Comparison of ENCODE assay signal across 8 cellular contexts in genomic region chr17:19977360-19978205, GRCh38. TPM values are rescaled to one million over a fixed set of nuclear protein-coding genes. Genes with fewer than 3 reads are reported as not detected.
DNase-seq lines count a peak whose midpoint lies in the region; ATAC-seq lines count a peak whose summit lies in the region.

Gene AKAP10, minus strand, starts transcription at chr17:19977828. Its CDS starts 149 bp downstream, at chr17:19977679.

- H3K36me3 ChIP-seq in muscle layer of duodenum (ENCODE audit: control insufficient read depth in 1 of 2, insufficient read depth in 2 of 2, low read length in 2 of 2), result no peaks in the 10 kb centered on the region

- no peaks in the 10 kb centered on the region for H3K27me3 ChIP-seq in muscle layer of duodenum (ENCODE audit: low read depth, low read length)

- peak within 1 kb of the TSS; percentile 97 for H3K27ac ChIP-seq in muscle layer of duodenum (ENCODE audit: low read length)

- H3K9me3 ChIP-seq in muscle layer of duodenum (ENCODE audit: control insufficient read depth in 1 of 2, low read length in 2 of 2), result no peaks in the 10 kb centered on the region

- peak; percentile 28 for DNase-seq in DMS114 treated with DMSO at 0.1 percent for 48 hours (lab: John Stamatoyannopoulos, UW; ENCODE audit: unreplicated experiment)
- DNase-seq in HuH-7.5 (ENCODE audit: low spot score), result peak; percentile 72
- DNase-seq in OCI-M1 (lab: John Stamatoyannopoulos, UW), result peak; percentile 92
- peak; percentile 94 for DNase-seq in activated T-cell treated with anti-CD3 and anti-CD28 coated beads, Interleukin-2, amount 50 U/mL, for 1 hour
- DNase-seq in stimulated activated CD8-positive, alpha-beta memory T cell treated with anti-CD3 and anti-CD28 coated beads, Interleukin-7, amount 100 ng/mL, for 4 hours (ENCODE audit: low read depth in 2 of 2), result peak; percentile 88 to 93

- ATAC-seq in GM21526 (IDR thresholded peaks at IDR 0.05; ENCODE audit: low FRiP score, unreplicated experiment) (peak; percentile 64), esophagus mucosa (peak; percentile 97)

- peak within 1 kb of the TSS; percentile 98 for H3K4me3 ChIP-seq in muscle layer of duodenum (ENCODE audit: low read depth in 1 of 2, low read length in 2 of 2)

- peaks cover 8 to 27% of the 10 kb centered on the region in 2 donors for H3K4me1 ChIP-seq in muscle layer of duodenum (ENCODE audit: control insufficient read depth in 1 of 2, insufficient read depth in 2 of 2, low read length in 2 of 2)

RNA-seq across cellular contexts. Expression of gene AKAP10, which starts in this region (rescaled TPM):
- 20.6 TPM for total RNA-seq in esophagus mucosa

Comparison
In these comparisons a context has a peak if more than half of its experiments do, and no peak if none do; other contexts are left out.
1. Peak in every context shown above with its lines: DNase-seq, ATAC-seq, H3K4me3 ChIP-seq and H3K27ac ChIP-seq.
2. DNase-seq: peak in every context shown above with its lines; median percentile 94 in activated T-cell treated with anti-CD3 and anti-CD28 coated beads, Interleukin-2, amount 50 U/mL, for 1 hour; 92 in OCI-M1; 90 in stimulated activated CD8-positive, alpha-beta memory T cell treated with anti-CD3 and anti-CD28 coated beads, Interleukin-7, amount 100 ng/mL, for 4 hours; 72 in HuH-7.5; 28 in DMS114 treated with DMSO at 0.1 percent for 48 hours.